In the genomic region with DNA sequence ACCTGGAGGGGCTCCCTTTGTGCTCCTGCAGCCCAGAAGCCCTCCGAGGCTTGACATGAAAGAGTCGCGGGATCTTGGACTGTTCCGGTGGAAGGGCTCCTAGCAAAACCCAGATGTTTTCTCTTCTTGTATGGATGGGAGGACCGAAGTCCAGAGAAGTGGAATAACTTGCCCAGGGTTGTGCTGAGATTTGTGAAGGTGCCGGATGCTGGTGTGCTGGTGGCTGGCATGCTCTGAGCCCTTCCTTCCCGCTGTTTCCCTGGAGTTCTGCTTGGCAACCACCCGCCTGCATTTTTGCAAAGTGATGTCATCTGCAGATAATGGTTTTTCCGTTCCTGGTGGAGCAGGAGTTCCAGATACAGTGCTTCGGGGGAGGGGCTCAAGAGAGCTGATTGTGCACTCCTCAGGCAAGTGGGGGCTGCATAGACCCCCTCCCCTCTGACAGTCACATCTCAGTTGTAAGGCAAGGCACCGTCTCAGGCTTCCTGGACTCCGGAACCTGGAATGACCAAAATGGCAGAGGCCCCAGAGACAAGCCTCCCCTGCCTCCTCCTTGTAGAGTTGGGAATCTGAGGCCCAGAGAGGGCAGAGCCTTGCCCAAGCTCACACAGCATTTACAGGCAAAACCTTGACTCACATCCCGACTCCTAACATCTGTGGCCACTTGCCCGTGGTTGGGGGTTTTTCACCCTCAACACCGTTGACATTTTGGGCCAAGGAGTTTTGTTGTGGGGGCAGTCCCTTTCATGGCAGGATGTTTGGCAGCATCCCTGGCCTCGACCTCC, we compare ENCODE assay signal across 8 cellular contexts.
DNase-seq lines count a peak whose midpoint lies in the region; ATAC-seq, FAIRE-seq and TF ChIP-seq lines count a peak whose summit lies in the region.

No MANE protein-coding gene starts in this region.

- H2AK5ac ChIP-seq in H1 (ENCODE audit: low read depth, low read length): peak overlapping the region; percentile 26

- H2BK120ac ChIP-seq in H1 (replicated peaks; ENCODE audit: low read depth, low read length): peak overlapping the region; percentile 60

- no peaks in the 10 kb centered on the region for H3K79me2 ChIP-seq in H1 (ENCODE audit: control insufficient read depth in 1 of 2, insufficient read depth in 2 of 2, low read length in 2 of 2)

- H3K14ac ChIP-seq in H1 (ENCODE audit: insufficient read length): no peak overlapping the region

- no peak for DNase-seq in activated CD4-positive, alpha-beta T cell treated with anti-CD3 and anti-CD28 coated beads, Interleukin-2, amount 10 ng/mL, durations not matched to agents 24 days and 14 days
- no peak for DNase-seq in activated CD4-positive, alpha-beta T cell treated with anti-CD3 and anti-CD28 coated beads, Interleukin-2, amount 10 ng/mL, durations not matched to agents 7 days and 5 days
- DNase-seq in NCI-H774 (lab: John Stamatoyannopoulos, UW): peak; percentile 33
- DNase-seq in H1 (ENCODE audit: low read depth in 1 of 2, low spot score in 2 of 2): peak; percentile 50 to 53
- DNase-seq in naive thymus-derived CD8-positive, alpha-beta T cell: no peak

- TF ChIP-seq POLR2A in H1 (IDR thresholded peaks at IDR 0.05; ENCODE audit: control extremely low read depth in 1 of 2, low read depth in 2 of 2, low read length in 2 of 2): peak in 1 of 2 experiments; percentile 47; a peak in 1 of 3 replicates

- H4K5ac ChIP-seq in H1 (ENCODE audit: insufficient read length, low read depth, low read length): no peak overlapping the region

- no peaks in the 10 kb centered on the region for H3K36me3 Mint-ChIP-seq in activated CD4-positive, alpha-beta T cell treated with anti-CD3 and anti-CD28 coated beads, Interleukin-2, amount 10 ng/mL, durations not matched to agents 24 days and 14 days (ENCODE audit: low read depth)
- no peaks in the 10 kb centered on the region for H3K36me3 Mint-ChIP-seq in activated CD4-positive, alpha-beta T cell treated with anti-CD3 and anti-CD28 coated beads, Interleukin-2, amount 10 ng/mL, durations not matched to agents 7 days and 5 days (ENCODE audit: low read depth)
- H3K36me3 Mint-ChIP-seq in naive thymus-derived CD8-positive, alpha-beta T cell: no peaks in the 10 kb centered on the region

- TF ChIP-seq RAD21 in H1 (IDR thresholded peaks at IDR 0.05 in 1 of 2, conservative IDR thresholded peaks at IDR 0.05 in 1 of 2; ENCODE audit: low read depth in 2 of 2, low read length in 2 of 2): no peak

- H3K36me3 ChIP-seq in H1 (ENCODE audit: control insufficient read depth in 2 of 4, insufficient read depth in 4 of 4, low read length in 3 of 4): no peaks in the 10 kb centered on the region
- H3K36me3 ChIP-seq in mesodermal cell (ENCODE audit: control insufficient read depth, insufficient read depth, low read length): no peaks in the 10 kb centered on the region
- H3K36me3 ChIP-seq in urinary bladder (ENCODE audit: insufficient read depth): no peaks in the 10 kb centered on the region

- H3K23ac ChIP-seq in H1 (ENCODE audit: insufficient read length): no peak overlapping the region

- no peaks in the 10 kb centered on the region; a peak in 2 of 7 replicates for H3K27me3 ChIP-seq in H1 (replicated peaks in 1 of 4; ENCODE audit: control insufficient read depth in 3 of 4, extremely low read depth in 1 of 4, insufficient read depth in 3 of 4, low read length in 3 of 4)

- intact Hi-C loops in activated CD4-positive, alpha-beta T cell treated with anti-CD3 and anti-CD28 coated beads, Interleukin-2, amount 10 ng/mL, durations not matched to agents 24 days and 14 days (cut with micrococcal nuclease): no loop called here

- H3K56ac ChIP-seq in H1 (replicated peaks; ENCODE audit: insufficient read length, low read depth, low read length): no peak overlapping the region

- POLR2A ChIA-PET in activated CD4-positive, alpha-beta T cell treated with anti-CD3 and anti-CD28 coated beads, Interleukin-2, amount 10 ng/mL, durations not matched to agents 7 days and 5 days (lab: Charles Lee): no interaction called here
- POLR2A ChIA-PET in H1 (lab: Charles Lee; ENCODE audit: partially characterized antibody): interaction anchor here (0.8 to 4.5 kb wide), 8 partner anchors 9 to 34 kb away, joined by 3 to 40 read pairs (median 4); no protein-coding TSS in a partner anchor
- POLR2A ChIA-PET in naive thymus-derived CD8-positive, alpha-beta T cell (lab: Charles Lee): no interaction called here

- H3K4me3 Mint-ChIP-seq in activated CD4-positive, alpha-beta T cell treated with anti-CD3 and anti-CD28 coated beads, Interleukin-2, amount 10 ng/mL, durations not matched to agents 24 days and 14 days: peak overlapping the region; percentile 41
- H3K4me3 Mint-ChIP-seq in activated CD4-positive, alpha-beta T cell treated with anti-CD3 and anti-CD28 coated beads, Interleukin-2, amount 10 ng/mL, durations not matched to agents 7 days and 5 days: no peak overlapping the region
- H3K4me3 Mint-ChIP-seq in naive thymus-derived CD8-positive, alpha-beta T cell: no peak overlapping the region

- H3K18ac ChIP-seq in H1 (ENCODE audit: extremely low read depth, low read length): peak overlapping the region; percentile 68

- 0 out of 2 replicates have a peak, but pooled peaks cover 2% of the 10 kb centered on the region for H3K23me2 ChIP-seq in H1 (ENCODE audit: low read depth, low read length)

- ATAC-seq in naive thymus-derived CD8-positive, alpha-beta T cell: no peak
- no peak for ATAC-seq in HG03460 (IDR thresholded peaks at IDR 0.05; ENCODE audit: unreplicated experiment)

- CTCF ChIA-PET in activated CD4-positive, alpha-beta T cell treated with anti-CD3 and anti-CD28 coated beads, Interleukin-2, amount 10 ng/mL, durations not matched to agents 7 days and 5 days (lab: Charles Lee): interaction anchor here (1.3 kb wide), 1 partner anchor 13 kb away, joined by 3 read pairs; no protein-coding TSS in a partner anchor
- CTCF ChIA-PET in H1 (lab: Charles Lee; ENCODE audit: partially characterized antibody): interaction anchor here (1.5 to 14.3 kb wide), 4 partner anchors 29 to 121 kb away, joined by 4 to 130 read pairs (median 10); no protein-coding TSS in a partner anchor

- H3K4ac ChIP-seq in H1 (replicated peaks; ENCODE audit: insufficient read length, low read depth, low read length): no peak overlapping the region

- H3K27ac ChIP-seq in H1 (ENCODE audit: low read depth, low read length): peak overlapping the region; percentile 9; the same call in 1 of the 2 replicates
- H3K27ac ChIP-seq in mesodermal cell (ENCODE audit: low read depth, low read length, severe bottlenecking): peak overlapping the region; percentile 99
- H3K27ac ChIP-seq in urinary bladder (ENCODE audit: low read depth): peak overlapping the region; percentile 19

- H4K8ac ChIP-seq in H1 (ENCODE audit: extremely low read depth, insufficient read depth, low read length): peak overlapping the region; percentile 41; the same call in 1 of the 2 replicates

- no peaks in the 10 kb centered on the region for H3K9me3 Mint-ChIP-seq in activated CD4-positive, alpha-beta T cell treated with anti-CD3 and anti-CD28 coated beads, Interleukin-2, amount 10 ng/mL, durations not matched to agents 24 days and 14 days
- H3K9me3 Mint-ChIP-seq in activated CD4-positive, alpha-beta T cell treated with anti-CD3 and anti-CD28 coated beads, Interleukin-2, amount 10 ng/mL, durations not matched to agents 7 days and 5 days: no peaks in the 10 kb centered on the region
- no peaks in the 10 kb centered on the region for H3K9me3 Mint-ChIP-seq in naive thymus-derived CD8-positive, alpha-beta T cell

- H4K20me1 ChIP-seq in H1 (replicated peaks in 1 of 2; ENCODE audit: control insufficient read depth in 1 of 2, insufficient read depth in 2 of 2, low read length in 2 of 2): no peaks in the 10 kb centered on the region

- peak overlapping the region; percentile 96 for H3K27ac Mint-ChIP-seq in activated CD4-positive, alpha-beta T cell treated with anti-CD3 and anti-CD28 coated beads, Interleukin-2, amount 10 ng/mL, durations not matched to agents 24 days and 14 days
- no peak overlapping the region for H3K27ac Mint-ChIP-seq in activated CD4-positive, alpha-beta T cell treated with anti-CD3 and anti-CD28 coated beads, Interleukin-2, amount 10 ng/mL, durations not matched to agents 7 days and 5 days
- H3K27ac Mint-ChIP-seq in naive thymus-derived CD8-positive, alpha-beta T cell: no peak overlapping the region

- peak overlapping the region; percentile 93 for H4K91ac ChIP-seq in H1 (replicated peaks; ENCODE audit: insufficient read length, low read length)

- 72% methylated on average over 16 of the region's 16 CpGs; no CpG with 5 or more reads in 1 of the 2 experiments for WGBS in H1 (ENCODE audit: extremely low coverage in 1 of 2, insufficient coverage in 1 of 2, insufficient read length in 1 of 2, insufficient replicate concordance in 2 of 2, low coverage in 1 of 2, low lambda C conversion rate in 2 of 2, missing lambda C conversion rate in 1 of 2), 2 experiments
- WGBS in mesodermal cell (ENCODE audit: insufficient coverage in 2 of 2), 2 experiments: 21 to 45% methylated on average over 8 to 10 of the region's 16 CpGs
- WGBS in urinary bladder: 27% methylated on average over 16 of the region's 16 CpGs

- H2BK20ac ChIP-seq in H1 (ENCODE audit: low read length): peak overlapping the region; percentile 99

- H3K9ac ChIP-seq in H1 (replicated peaks in 1 of 4; ENCODE audit: extremely low read depth in 1 of 4, low read depth in 3 of 4, low read length in 3 of 4): peak overlapping the region in 2 of 4 experiments; percentile 20 to 33; a peak in 3 of 7 replicates

- H3K4me3 ChIP-seq in H1 (ENCODE audit: extremely low read depth in 1 of 4, insufficient read depth in 2 of 4, low read depth in 3 of 4, low read length in 4 of 4) (no peak overlapping the region), mesodermal cell (ENCODE audit: extremely low read depth, insufficient read depth, low read length, poor library complexity, severe bottlenecking) (peak overlapping the region; percentile 11), urinary bladder (ENCODE audit: low read depth, low read length) (no peak overlapping the region)

- H3K9me3 ChIP-seq in H1 (ENCODE audit: insufficient read depth in 2 of 2, low read depth in 1 of 2, low read length in 1 of 2) (no peaks in the 10 kb centered on the region), mesodermal cell (ENCODE audit: control insufficient read depth, low read length) (no peaks in the 10 kb centered on the region)

- peak overlapping the region; percentile 30 to 32; a peak in 2 of 4 replicates for H3K4me2 ChIP-seq in H1 (ENCODE audit: insufficient read depth in 1 of 2, low read depth in 2 of 2, low read length in 2 of 2)

- H3K4me1 ChIP-seq in H1 (replicated peaks in 1 of 4; ENCODE audit: control insufficient read depth in 3 of 4, insufficient read depth in 4 of 4, low read length in 3 of 4) (peaks cover 9 to 29% (median 19%) of the 10 kb centered on the region in 4 experiments), mesodermal cell (ENCODE audit: control insufficient read depth, insufficient read depth, low read length, poor library complexity, severe bottlenecking) (peaks cover 67% of the 10 kb centered on the region), urinary bladder (ENCODE audit: insufficient read depth) (no peaks in the 10 kb centered on the region)

- H2AFZ ChIP-seq in H1 (ENCODE audit: low read length): no peak overlapping the region; the same call in 1 of the 2 replicates

- H3K79me1 ChIP-seq in H1 (ENCODE audit: low read depth, low read length): no peaks in the 10 kb centered on the region

- peak overlapping the region; percentile 89; the same call in 1 of the 2 replicates for H2BK15ac ChIP-seq in H1 (ENCODE audit: low read length)

- no peak for TF ChIP-seq CTCF in H1 (IDR thresholded peaks at IDR 0.05; ENCODE audit: control extremely low read depth in 1 of 3, insufficient read depth in 1 of 3, low read depth in 1 of 3, low read length in 3 of 3)

- peak overlapping the region; percentile 98 for H2BK12ac ChIP-seq in H1 (ENCODE audit: low read depth, low read length)

- FAIRE-seq in H1 (lab: Jason Lieb, UNC): no peak

- peaks cover 59% of the 10 kb centered on the region for H3K4me1 Mint-ChIP-seq in activated CD4-positive, alpha-beta T cell treated with anti-CD3 and anti-CD28 coated beads, Interleukin-2, amount 10 ng/mL, durations not matched to agents 24 days and 14 days
- peaks cover 20% of the 10 kb centered on the region for H3K4me1 Mint-ChIP-seq in activated CD4-positive, alpha-beta T cell treated with anti-CD3 and anti-CD28 coated beads, Interleukin-2, amount 10 ng/mL, durations not matched to agents 7 days and 5 days
- H3K4me1 Mint-ChIP-seq in naive thymus-derived CD8-positive, alpha-beta T cell: peaks cover 3 to 30% (median 5%) of the 10 kb centered on the region in 4 donors

- no peak; a peak in 1 of 3 replicates for TF ChIP-seq EP300 in H1 (IDR thresholded peaks at IDR 0.05; ENCODE audit: borderline replicate concordance in 1 of 2, low read depth in 2 of 2, low read length in 2 of 2)

- no peaks in the 10 kb centered on the region for H3K27me3 Mint-ChIP-seq in activated CD4-positive, alpha-beta T cell treated with anti-CD3 and anti-CD28 coated beads, Interleukin-2, amount 10 ng/mL, durations not matched to agents 24 days and 14 days
- no peaks in the 10 kb centered on the region for H3K27me3 Mint-ChIP-seq in activated CD4-positive, alpha-beta T cell treated with anti-CD3 and anti-CD28 coated beads, Interleukin-2, amount 10 ng/mL, durations not matched to agents 7 days and 5 days
- H3K27me3 Mint-ChIP-seq in naive thymus-derived CD8-positive, alpha-beta T cell: peaks cover 0 to 7% (median 0%) of the 10 kb centered on the region in 5 donors

- H2BK5ac ChIP-seq in H1 (ENCODE audit: low read depth, low read length): peak overlapping the region; percentile 53; the same call in 1 of the 2 replicates

Comparison
In these comparisons a context has a peak if more than half of its experiments do, and no peak if none do; other contexts are left out.
1. DNase-seq: peak in NCI-H774 (single experiment) and H1 (2 of 2); none in activated CD4-positive, alpha-beta T cell treated with anti-CD3 and anti-CD28 coated beads, Interleukin-2, amount 10 ng/mL, durations not matched to agents 24 days and 14 days (single experiment), activated CD4-positive, alpha-beta T cell treated with anti-CD3 and anti-CD28 coated beads, Interleukin-2, amount 10 ng/mL, durations not matched to agents 7 days and 5 days (single experiment) and naive thymus-derived CD8-positive, alpha-beta T cell (0 of 10).
2. H3K27ac ChIP-seq: peak in every context shown above with its lines; median percentile 99 in mesodermal cell; 19 in urinary bladder; 9 in H1.